8 cellular contexts compared by ENCODE assay signal in genomic region chr4:93897559-93897958, GRCh38.
DNase-seq lines count a peak whose midpoint lies in the region; ATAC-seq lines count a peak whose summit lies in the region.

No MANE protein-coding gene starts in this region.

- peak; percentile 6 for DNase-seq in EH (ENCODE audit: low read depth)
- peak; percentile 74 for DNase-seq in OCI-M1 (lab: John Stamatoyannopoulos, UW)
- DNase-seq in iPS-NIHi11 (ENCODE audit: low spot score), result peak; percentile 11
- DNase-seq in stimulated activated CD4-positive, alpha-beta T cell treated with anti-CD3 and anti-CD28 coated beads, Interleukin-15, amount 100 ng/mL, for 24 hours, result no peak
- no peak for DNase-seq in ACHN
- DNase-seq in NCI-H2171 treated with DMSO at 0.1 percent for 48 hours (lab: John Stamatoyannopoulos, UW), result no peak
- no peak for DNase-seq in stimulated activated naive CD4-positive, alpha-beta T cell treated with Interleukin-2 at 50 U/mL for 16 hours (lab: John Stamatoyannopoulos, UW)

- in situ Hi-C loops in ACHN (cut with HindIII; ENCODE audit: low pct_ligation_motif_present, low pct_unique_long_range_greater_than_20kb, low sequenced_read_pairs), result no loop called here

- ATAC-seq in GM21786 (IDR thresholded peaks at IDR 0.05; ENCODE audit: unreplicated experiment), result peak; percentile 65

Comparison
In these comparisons a context has a peak if more than half of its experiments do, and no peak if none do; other contexts are left out.
1. DNase-seq: peak in EH (single experiment), OCI-M1 (single experiment) and iPS-NIHi11 (single experiment); none in stimulated activated CD4-positive, alpha-beta T cell treated with anti-CD3 and anti-CD28 coated beads, Interleukin-15, amount 100 ng/mL, for 24 hours (single experiment), ACHN (single experiment), NCI-H2171 treated with DMSO at 0.1 percent for 48 hours (single experiment) and stimulated activated naive CD4-positive, alpha-beta T cell treated with Interleukin-2 at 50 U/mL for 16 hours (single experiment).